19 cellular contexts compared by ENCODE assay signal in the genomic region with DNA sequence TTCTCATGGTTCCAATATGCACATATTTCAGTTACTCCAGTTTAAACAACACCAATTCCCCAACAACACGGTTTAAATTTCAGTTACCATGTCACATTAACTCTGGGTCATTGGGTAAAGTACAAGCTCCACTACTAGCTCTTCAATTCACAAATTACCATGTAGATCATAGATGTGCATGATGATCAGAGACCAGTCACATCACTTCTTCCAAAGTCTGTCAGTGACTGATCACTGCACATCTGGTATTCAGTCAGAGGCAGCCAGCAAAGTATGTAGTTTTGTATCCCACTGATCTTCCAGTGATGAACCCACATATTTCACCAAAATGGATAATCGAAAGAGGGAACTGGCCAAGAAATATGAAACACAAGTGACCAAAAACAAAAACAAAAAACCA.
DNase-seq lines count a peak whose midpoint lies in the region; ATAC-seq lines count a peak whose summit lies in the region.
"Had no signal": no experiment of that assay in that cellular context is flagged by ENCODE, and none has a peak within 500 bp of the region (broad histone marks: within the 10 kb centered on the region; RNA-seq: fewer than 3 reads in every experiment).

No MANE protein-coding gene starts in this region.

- peaks cover 4% of the 10 kb centered on the region for H3K9me3 Mint-ChIP-seq in T-helper 1 cell treated with Interleukin-12 subunit alpha and Interleukin-12 subunit beta and Interleukin-4 antibody, amounts not matched to agents 30 μg/mL and 1 μg/mL, for 36 hours
- H3K9me3 Mint-ChIP-seq in activated T-cell treated with anti-CD3 and anti-CD28 coated beads, Interleukin-2, amount 50 U/mL, for 24 hours, result no peaks in the 10 kb centered on the region
- H3K9me3 Mint-ChIP-seq in activated naive CD4-positive, alpha-beta T cell treated with anti-CD3 and anti-CD28 coated beads, Interleukin-2, amount 50 U/mL, for 24 hours, result peaks cover 6% of the 10 kb centered on the region
- H3K9me3 Mint-ChIP-seq in naive thymus-derived CD4-positive, alpha-beta T cell, result peaks cover 0 to 11% (median 0%) of the 10 kb centered on the region in 11 donors
- H3K9me3 Mint-ChIP-seq: CD8-positive, alpha-beta T cell; GM23338 had no signal

- peak overlapping the region; percentile 61 for H3K27ac ChIP-seq in naive thymus-derived CD4-positive, alpha-beta T cell (ENCODE audit: low read depth, low read length)
- H3K27ac ChIP-seq: 22Rv1, A549, C4-2B, HL-60 had no signal

- no peaks in the 10 kb centered on the region for H3K36me3 ChIP-seq in naive thymus-derived CD4-positive, alpha-beta T cell (ENCODE audit: control insufficient read depth in 2 of 3, insufficient read depth in 3 of 3, low read length in 3 of 3)

- CTCF ChIA-PET in naive thymus-derived CD4-positive, alpha-beta T cell (lab: Charles Lee), result interaction anchor here (1.2 kb wide), 1 partner anchor 15 kb away, joined by 3 read pairs; no protein-coding TSS in a partner anchor

- H3K4me1 Mint-ChIP-seq in T-helper 1 cell treated with Interleukin-12 subunit alpha and Interleukin-12 subunit beta and Interleukin-4 antibody, amounts not matched to agents 30 μg/mL and 1 μg/mL, for 36 hours (ENCODE audit: low read depth), result peaks cover 44% of the 10 kb centered on the region
- peaks cover 49% of the 10 kb centered on the region for H3K4me1 Mint-ChIP-seq in activated T-cell treated with anti-CD3 and anti-CD28 coated beads, Interleukin-2, amount 50 U/mL, for 24 hours (ENCODE audit: low read depth)
- H3K4me1 Mint-ChIP-seq in activated naive CD4-positive, alpha-beta T cell treated with anti-CD3 and anti-CD28 coated beads, Interleukin-2, amount 50 U/mL, for 24 hours, result peaks cover 86% of the 10 kb centered on the region
- H3K4me1 Mint-ChIP-seq in naive thymus-derived CD4-positive, alpha-beta T cell, result peaks cover 32 to 97% (median 90%) of the 10 kb centered on the region in 7 donors
- H3K4me1 Mint-ChIP-seq: GM23338 had no signal

- DNase-seq in T-helper 1 cell (no peak), activated T-cell treated with anti-CD3 and anti-CD28 coated beads for 4 hours (no peak)
- DNase-seq in activated T-cell treated with anti-CD3 and anti-CD28 coated beads, Interleukin-2, amount 50 U/mL, for 24 hours, result no peak
- DNase-seq in activated naive CD4-positive, alpha-beta T cell (lab: John Stamatoyannopoulos, UW), result no peak
- DNase-seq in naive thymus-derived CD4-positive, alpha-beta T cell, result no peak
- DNase-seq: AML-193; Calu3; CD8-positive, alpha-beta T cell; DMS79 treated with DMSO at 0.1 percent for 48 hours; GF-D8; HCEC 1CT had no signal

- H3K27me3 Mint-ChIP-seq in T-helper 1 cell treated with Interleukin-12 subunit alpha and Interleukin-12 subunit beta and Interleukin-4 antibody, amounts not matched to agents 30 μg/mL and 1 μg/mL, for 36 hours (ENCODE audit: low read depth), result no peaks in the 10 kb centered on the region
- H3K27me3 Mint-ChIP-seq in activated T-cell treated with anti-CD3 and anti-CD28 coated beads, Interleukin-2, amount 50 U/mL, for 24 hours, result no peaks in the 10 kb centered on the region
- no peaks in the 10 kb centered on the region for H3K27me3 Mint-ChIP-seq in activated naive CD4-positive, alpha-beta T cell treated with anti-CD3 and anti-CD28 coated beads, Interleukin-2, amount 50 U/mL, for 24 hours
- no peaks in the 10 kb centered on the region for H3K27me3 Mint-ChIP-seq in naive thymus-derived CD4-positive, alpha-beta T cell

- intact Hi-C loops in naive thymus-derived CD4-positive, alpha-beta T cell (cut with micrococcal nuclease), result no loop called here

- H3K4me3 Mint-ChIP-seq in T-helper 1 cell treated with Interleukin-12 subunit alpha and Interleukin-12 subunit beta and Interleukin-4 antibody, amounts not matched to agents 30 μg/mL and 1 μg/mL, for 36 hours, result no peak overlapping the region
- no peak overlapping the region for H3K4me3 Mint-ChIP-seq in activated T-cell treated with anti-CD3 and anti-CD28 coated beads, Interleukin-2, amount 50 U/mL, for 24 hours
- H3K4me3 Mint-ChIP-seq in activated naive CD4-positive, alpha-beta T cell treated with anti-CD3 and anti-CD28 coated beads, Interleukin-2, amount 50 U/mL, for 24 hours, result peak overlapping the region; percentile 70
- H3K4me3 Mint-ChIP-seq in naive thymus-derived CD4-positive, alpha-beta T cell, result peak overlapping the region in 7 of 10 donors; percentile 31 to 82 (median 52)
- H3K4me3 Mint-ChIP-seq: CD8-positive, alpha-beta T cell; GM23338 had no signal

- peaks cover 0 to 65% of the 10 kb centered on the region in 2 donors for H3K4me1 ChIP-seq in naive thymus-derived CD4-positive, alpha-beta T cell (ENCODE audit: control insufficient read depth in 2 of 2, insufficient read depth in 2 of 2, low read length in 2 of 2)
- H3K4me1 ChIP-seq: A549 had no signal

- POLR2A ChIA-PET in naive thymus-derived CD4-positive, alpha-beta T cell (lab: Charles Lee), result interaction anchor here (0.6 to 24.0 kb wide), 6 partner anchors 9 to 602 kb away, joined by 3 to 295 read pairs (median 14); no protein-coding TSS in a partner anchor

- no peaks in the 10 kb centered on the region for H3K9me3 ChIP-seq in naive thymus-derived CD4-positive, alpha-beta T cell (ENCODE audit: control insufficient read depth in 2 of 3, low read length in 3 of 3)
- H3K9me3 ChIP-seq: A549 had no signal

- ATAC-seq in naive thymus-derived CD4-positive, alpha-beta T cell, result no peak
- ATAC-seq in HG03520 (IDR thresholded peaks at IDR 0.05; ENCODE audit: unreplicated experiment), result no peak
- ATAC-seq: A549; CD8-positive, alpha-beta T cell; GM23338 had no signal

- peaks cover 39% of the 10 kb centered on the region for H3K36me3 Mint-ChIP-seq in T-helper 1 cell treated with Interleukin-12 subunit alpha and Interleukin-12 subunit beta and Interleukin-4 antibody, amounts not matched to agents 30 μg/mL and 1 μg/mL, for 36 hours (ENCODE audit: low read depth)
- H3K36me3 Mint-ChIP-seq in activated T-cell treated with anti-CD3 and anti-CD28 coated beads, Interleukin-2, amount 50 U/mL, for 24 hours (ENCODE audit: low read depth), result no peaks in the 10 kb centered on the region
- H3K36me3 Mint-ChIP-seq in activated naive CD4-positive, alpha-beta T cell treated with anti-CD3 and anti-CD28 coated beads, Interleukin-2, amount 50 U/mL, for 24 hours, result peaks cover 17% of the 10 kb centered on the region
- peaks cover 4 to 48% (median 41%) of the 10 kb centered on the region in 5 donors for H3K36me3 Mint-ChIP-seq in naive thymus-derived CD4-positive, alpha-beta T cell
- H3K36me3 Mint-ChIP-seq: CD8-positive, alpha-beta T cell had no signal

- peak overlapping the region; percentile 5 for H3K27ac Mint-ChIP-seq in T-helper 1 cell treated with Interleukin-12 subunit alpha and Interleukin-12 subunit beta and Interleukin-4 antibody, amounts not matched to agents 30 μg/mL and 1 μg/mL, for 36 hours
- peak overlapping the region; percentile 4 for H3K27ac Mint-ChIP-seq in activated T-cell treated with anti-CD3 and anti-CD28 coated beads, Interleukin-2, amount 50 U/mL, for 24 hours
- peak overlapping the region; percentile 88 for H3K27ac Mint-ChIP-seq in activated naive CD4-positive, alpha-beta T cell treated with anti-CD3 and anti-CD28 coated beads, Interleukin-2, amount 50 U/mL, for 24 hours
- H3K27ac Mint-ChIP-seq in naive thymus-derived CD4-positive, alpha-beta T cell, result peak overlapping the region; percentile 70 to 91 (median 87)
- H3K27ac Mint-ChIP-seq: CD8-positive, alpha-beta T cell; GM23338 had no signal

- no peak overlapping the region for H3K4me3 ChIP-seq in naive thymus-derived CD4-positive, alpha-beta T cell (ENCODE audit: low read length)
- H3K4me3 ChIP-seq: A549, GM23338 had no signal

- no peaks in the 10 kb centered on the region for H3K27me3 ChIP-seq in naive thymus-derived CD4-positive, alpha-beta T cell (ENCODE audit: control insufficient read depth in 2 of 2, insufficient read depth in 2 of 2, low read length in 2 of 2)

Comparison
In these comparisons a context has a peak if more than half of its experiments do, and no peak if none do; other contexts are left out.
1. H3K27ac Mint-ChIP-seq: peak in every context shown above with its lines; median percentile 88 in activated naive CD4-positive, alpha-beta T cell treated with anti-CD3 and anti-CD28 coated beads, Interleukin-2, amount 50 U/mL, for 24 hours; 87 in naive thymus-derived CD4-positive, alpha-beta T cell; 5 in T-helper 1 cell treated with Interleukin-12 subunit alpha and Interleukin-12 subunit beta and Interleukin-4 antibody, amounts not matched to agents 30 μg/mL and 1 μg/mL, for 36 hours; 4 in activated T-cell treated with anti-CD3 and anti-CD28 coated beads, Interleukin-2, amount 50 U/mL, for 24 hours.
2. H3K4me3 Mint-ChIP-seq: peak in activated naive CD4-positive, alpha-beta T cell treated with anti-CD3 and anti-CD28 coated beads, Interleukin-2, amount 50 U/mL, for 24 hours (single experiment) and naive thymus-derived CD4-positive, alpha-beta T cell (7 of 10); none in T-helper 1 cell treated with Interleukin-12 subunit alpha and Interleukin-12 subunit beta and Interleukin-4 antibody, amounts not matched to agents 30 μg/mL and 1 μg/mL, for 36 hours (single experiment) and activated T-cell treated with anti-CD3 and anti-CD28 coated beads, Interleukin-2, amount 50 U/mL, for 24 hours (single experiment).